In genomic region chr19:55385236-55385748, GRCh38 we compare ENCODE assay signal across 8 cellular contexts. TPM values are rescaled to one million over a fixed set of nuclear protein-coding genes. Genes with fewer than 3 reads are reported as not detected.
DNase-seq lines count a peak whose midpoint lies in the region; ATAC-seq and TF ChIP-seq lines count a peak whose summit lies in the region.

No MANE protein-coding gene starts in this region.

- H3K27ac ChIP-seq in vagina: peak overlapping the region; percentile 96

- in situ Hi-C loops in astrocyte of the cerebellum (cut with HindIII; ENCODE audit: low sequenced_read_pairs): loop anchor here (5.0 kb wide), 1 partner anchor 208 kb away; no protein-coding TSS in a partner anchor

- TF ChIP-seq CTCF in astrocyte of the cerebellum (IDR thresholded peaks at IDR 0.05; ENCODE audit: low read depth, low read length, missing control alignments): no peak
- TF ChIP-seq CTCF in vagina (IDR thresholded peaks at IDR 0.05): no peak

- ATAC-seq in GM18502 (IDR thresholded peaks at IDR 0.05; ENCODE audit: poor library complexity, unreplicated experiment) (peak; percentile 51), HG02981 (IDR thresholded peaks at IDR 0.05; ENCODE audit: unreplicated experiment) (peak; percentile 54)

- intact Hi-C loops in vagina (cut with DNase I): loop anchor here (2.0 kb wide), 1 partner anchor 44 kb away; no protein-coding TSS in a partner anchor

- H3K9me3 ChIP-seq in vagina: no peaks in the 10 kb centered on the region

- peaks cover 0 to 31% of the 10 kb centered on the region in 2 donors for H3K36me3 ChIP-seq in vagina

- peak overlapping the region; percentile 97 for H3K4me3 ChIP-seq in astrocyte of the cerebellum (ENCODE audit: low read depth, low read length)
- H3K4me3 ChIP-seq in vagina: peak overlapping the region; percentile 70 to 76

- peak in 1 of 2 donors; percentile 5 for TF ChIP-seq POLR2A in vagina (IDR thresholded peaks at IDR 0.05)

- DNase-seq in NCI-H2029 (lab: John Stamatoyannopoulos, UW): peak; percentile 96
- DNase-seq in T-helper 9 cell: peak; percentile 92
- DNase-seq in astrocyte of the cerebellum (ENCODE audit: low read depth): peak; percentile 88
- DNase-seq in hippocampal formation (lab: John Stamatoyannopoulos, UW): peak; percentile 87 to 89
- DNase-seq in renal cortical epithelial cell (ENCODE audit: low read depth): peak; percentile 95
- peak in 1 of 2 donors; percentile 98 for DNase-seq in vagina (ENCODE audit: extremely low spot score in 2 of 2)

- peaks cover 60% of the 10 kb centered on the region for H3K4me1 ChIP-seq in vagina

- H3K27me3 ChIP-seq in vagina: no peaks in the 10 kb centered on the region

RNA-seq across cellular contexts. Expression of gene RPL28, which starts 0.4 kb away (rescaled TPM):
- total RNA-seq in renal cortical epithelial cell: 177 and 303 TPM in 2 replicates
- 1,166 TPM for total RNA-seq in vagina

RNA-seq across cellular contexts. Expression of gene TMEM238, which starts 1.2 kb away (rescaled TPM):
- total RNA-seq in renal cortical epithelial cell (3.4 and 13.7 TPM in 2 replicates), vagina (5.9 TPM)

RNA-seq across cellular contexts. Expression of gene TMEM190, which starts 8.7 kb away (rescaled TPM):
- total RNA-seq in renal cortical epithelial cell (not detected in 2 replicates), vagina (not detected)

RNA-seq across cellular contexts. Expression of gene IL11, which starts 15.0 kb away (rescaled TPM):
- 3.7 and 38.4 TPM in 2 replicates for total RNA-seq in renal cortical epithelial cell
- not detected for total RNA-seq in vagina

RNA-seq across cellular contexts. Expression of gene GARIN5B, which starts 22.2 kb away (rescaled TPM):
- total RNA-seq in renal cortical epithelial cell: not detected in 2 replicates
- not detected for total RNA-seq in vagina
